In genomic region chr21:29163381-29164115, GRCh38 we compare ENCODE assay signal across 1 cellular context.
TF ChIP-seq lines count a peak whose summit lies in the region.

No MANE protein-coding gene starts in this region.

TF ChIP-seq in HCT116, 20 proteins besides CTCF, POLR2A, EP300 and RAD21 (continued from another document):
- TF ChIP-seq ZBTB33 (IDR thresholded peaks at IDR 0.05; ENCODE audit: extremely low read depth, insufficient replicate concordance, low read length): no peak
- no peak for TF ChIP-seq SRF (IDR thresholded peaks at IDR 0.05; ENCODE audit: low read depth)
- TF ChIP-seq MAX (IDR thresholded peaks at IDR 0.05): no peak
- no peak for TF ChIP-seq SP1 (IDR thresholded peaks at IDR 0.05; ENCODE audit: low read depth)
- no peak for TF ChIP-seq ELF1 (IDR thresholded peaks at IDR 0.05; ENCODE audit: borderline replicate concordance, low read depth)
- TF ChIP-seq FOSL1 (IDR thresholded peaks at IDR 0.05; ENCODE audit: low read depth): no peak
- no peak for TF ChIP-seq EZH2 (IDR thresholded peaks at IDR 0.05)
- no peak for TF ChIP-seq EGR1 (IDR thresholded peaks at IDR 0.05; ENCODE audit: low read depth)
- TF ChIP-seq, protein P1, sequence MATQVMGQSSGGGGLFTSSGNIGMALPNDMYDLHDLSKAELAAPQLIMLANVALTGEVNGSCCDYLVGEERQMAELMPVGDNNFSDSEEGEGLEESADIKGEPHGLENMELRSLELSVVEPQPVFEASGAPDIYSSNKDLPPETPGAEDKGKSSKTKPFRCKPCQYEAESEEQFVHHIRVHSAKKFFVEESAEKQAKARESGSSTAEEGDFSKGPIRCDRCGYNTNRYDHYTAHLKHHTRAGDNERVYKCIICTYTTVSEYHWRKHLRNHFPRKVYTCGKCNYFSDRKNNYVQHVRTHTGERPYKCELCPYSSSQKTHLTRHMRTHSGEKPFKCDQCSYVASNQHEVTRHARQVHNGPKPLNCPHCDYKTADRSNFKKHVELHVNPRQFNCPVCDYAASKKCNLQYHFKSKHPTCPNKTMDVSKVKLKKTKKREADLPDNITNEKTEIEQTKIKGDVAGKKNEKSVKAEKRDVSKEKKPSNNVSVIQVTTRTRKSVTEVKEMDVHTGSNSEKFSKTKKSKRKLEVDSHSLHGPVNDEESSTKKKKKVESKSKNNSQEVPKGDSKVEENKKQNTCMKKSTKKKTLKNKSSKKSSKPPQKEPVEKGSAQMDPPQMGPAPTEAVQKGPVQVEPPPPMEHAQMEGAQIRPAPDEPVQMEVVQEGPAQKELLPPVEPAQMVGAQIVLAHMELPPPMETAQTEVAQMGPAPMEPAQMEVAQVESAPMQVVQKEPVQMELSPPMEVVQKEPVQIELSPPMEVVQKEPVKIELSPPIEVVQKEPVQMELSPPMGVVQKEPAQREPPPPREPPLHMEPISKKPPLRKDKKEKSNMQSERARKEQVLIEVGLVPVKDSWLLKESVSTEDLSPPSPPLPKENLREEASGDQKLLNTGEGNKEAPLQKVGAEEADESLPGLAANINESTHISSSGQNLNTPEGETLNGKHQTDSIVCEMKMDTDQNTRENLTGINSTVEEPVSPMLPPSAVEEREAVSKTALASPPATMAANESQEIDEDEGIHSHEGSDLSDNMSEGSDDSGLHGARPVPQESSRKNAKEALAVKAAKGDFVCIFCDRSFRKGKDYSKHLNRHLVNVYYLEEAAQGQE (IDR thresholded peaks at IDR 0.05; ENCODE audit: low read depth): no peak
- TF ChIP-seq POLR2AphosphoS5 (IDR thresholded peaks at IDR 0.05; ENCODE audit: low read depth, low read length): no peak
- TF ChIP-seq TCF7L2 (IDR thresholded peaks at IDR 0.05; ENCODE audit: borderline replicate concordance, extremely low read depth, insufficient read depth, insufficient read length): no peak
- TF ChIP-seq JUND (IDR thresholded peaks at IDR 0.05): no peak
- no peak for TF ChIP-seq SIN3A (IDR thresholded peaks at IDR 0.05; ENCODE audit: low read depth)
- no peak for TF ChIP-seq CEBPB (IDR thresholded peaks at IDR 0.05; ENCODE audit: low read depth)
